In the genomic region with DNA sequence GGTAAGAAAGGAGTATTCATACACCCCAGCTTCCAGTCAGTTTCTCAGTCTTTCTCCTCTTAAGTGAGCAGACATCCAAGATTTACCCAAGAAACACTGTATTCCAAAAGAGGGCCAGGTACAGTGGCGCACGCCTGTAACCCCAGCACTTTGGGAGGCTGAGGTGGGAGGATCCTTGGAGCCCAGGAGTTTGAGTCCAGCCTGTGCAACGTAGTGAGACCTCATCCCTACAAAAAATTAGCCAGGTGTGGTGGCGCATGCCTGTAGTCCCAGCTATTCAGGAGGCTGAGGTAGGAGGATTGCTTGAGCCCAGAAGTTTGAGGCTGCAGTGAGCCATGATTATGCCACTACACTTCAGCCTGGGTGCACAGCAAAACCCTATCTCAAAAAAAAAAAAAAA, we compare ENCODE assay signal across 5 cellular contexts. TPM values are rescaled to one million over a fixed set of nuclear protein-coding genes. Genes with fewer than 3 reads are reported as not detected.
"Had no signal": no experiment of that assay in that cellular context is flagged by ENCODE, and none has a peak within 500 bp of the region (broad histone marks: within the 10 kb centered on the region; RNA-seq: fewer than 3 reads in every experiment).

No MANE protein-coding gene starts in this region.

RNA-seq across cellular contexts. Expression of a gene that starts 9.6 kb away (rescaled TPM):
- total RNA-seq: natural killer cell treated with Interleukin-12 subunit alpha and Interleukin-12 subunit beta and Interleukin-15 and Interleukin-18, amount 100 ng/mL, for 72 hours had no signal

RNA-seq across cellular contexts. Expression of a gene that starts 10.6 kb away (rescaled TPM):
- total RNA-seq: mononuclear cell; natural killer cell treated with Interleukin-12 subunit alpha and Interleukin-12 subunit beta and Interleukin-15 and Interleukin-18, amount 100 ng/mL, for 72 hours had no signal

RNA-seq across cellular contexts. Expression of a gene that starts 20.4 kb away (rescaled TPM):
- total RNA-seq: hepatocyte; mesothelial cell of epicardium; mononuclear cell; natural killer cell treated with Interleukin-12 subunit alpha and Interleukin-12 subunit beta and Interleukin-15 and Interleukin-18, amount 100 ng/mL, for 72 hours had no signal
- polyA plus RNA-seq: hepatocyte, neural cell had no signal
